ENCODE assay signal across 12 cellular contexts in genomic region chr14:61866932-61867920, GRCh38. TPM values are rescaled to one million over a fixed set of nuclear protein-coding genes. Genes with fewer than 3 reads are reported as not detected.
A peak's percentile ranks its signal among the peaks of the same experiment; 100 is the strongest.
DNase-seq lines count a peak whose midpoint lies in the region; ATAC-seq and TF ChIP-seq lines count a peak whose summit lies in the region.
"Had no signal": no experiment of that assay in that cellular context is flagged by ENCODE, and none has a peak within 500 bp of the region (broad histone marks: within the 10 kb centered on the region; RNA-seq: fewer than 3 reads in every experiment).

No MANE protein-coding gene starts in this region.

- H3K4me2 ChIP-seq in OCI-LY3 (ENCODE audit: low read length) = peak overlapping the region; percentile 36

- H3K79me2 ChIP-seq in OCI-LY3 (ENCODE audit: low read length) = no peaks in the 10 kb centered on the region

- H4K20me1 ChIP-seq in OCI-LY3 (ENCODE audit: insufficient read depth, low read length) = no peaks in the 10 kb centered on the region

- H3K9ac ChIP-seq in OCI-LY3 (ENCODE audit: low read length) = no peak overlapping the region

- no peak overlapping the region for H2AFZ ChIP-seq in OCI-LY3 (ENCODE audit: low read depth, low read length)

- no peak for TF ChIP-seq POLR2A in heart left ventricle (IDR thresholded peaks at IDR 0.05)

- ATAC-seq in GM19452 (IDR thresholded peaks at IDR 0.05; ENCODE audit: unreplicated experiment) (peak; percentile 97), HG03095 (IDR thresholded peaks at IDR 0.05; ENCODE audit: unreplicated experiment) (peak; percentile 95), heart left ventricle (no peak)

- intact Hi-C loops in heart left ventricle (cut with DNase I) = no loop called here

- H3K9me3 ChIP-seq in OCI-LY3 (ENCODE audit: insufficient read depth, low read length) (peaks cover 26% of the 10 kb centered on the region; the same call in 1 of the 2 replicates), heart left ventricle (peaks cover 0 to 18% (median 6%) of the 10 kb centered on the region in 12 donors)
- H3K9me3 ChIP-seq: SJCRH30 had no signal

- H3K4me3 ChIP-seq in OCI-LY3 (ENCODE audit: low read length) (no peak overlapping the region), heart left ventricle (no peak overlapping the region)
- H3K4me3 ChIP-seq: SJCRH30 had no signal

- peaks cover 13% of the 10 kb centered on the region for H3K4me1 ChIP-seq in OCI-LY3 (ENCODE audit: low read length)
- H3K4me1 ChIP-seq in heart left ventricle = no peaks in the 10 kb centered on the region
- H3K4me1 ChIP-seq: SJCRH30 had no signal

- peaks cover 7% of the 10 kb centered on the region for H3K27me3 ChIP-seq in OCI-LY3 (ENCODE audit: low read depth, low read length)
- H3K27me3 ChIP-seq in heart left ventricle = no peaks in the 10 kb centered on the region
- H3K27me3 ChIP-seq: SJCRH30 had no signal

- peaks cover 12% of the 10 kb centered on the region for H3K36me3 ChIP-seq in OCI-LY3 (replicated peaks; ENCODE audit: low read depth, low read length)
- no peaks in the 10 kb centered on the region for H3K36me3 ChIP-seq in heart left ventricle
- H3K36me3 ChIP-seq: SJCRH30 had no signal

- TF ChIP-seq CTCF in OCI-LY3 (IDR thresholded peaks at IDR 0.05; ENCODE audit: low read depth, low read length) (no peak), heart left ventricle (IDR thresholded peaks at IDR 0.05) (no peak)

- no peak overlapping the region for H3K27ac ChIP-seq in OCI-LY3 (ENCODE audit: low read length)
- H3K27ac ChIP-seq in heart left ventricle = no peak overlapping the region
- H3K27ac ChIP-seq: SJCRH30 had no signal

- DNase-seq in ELR (ENCODE audit: low read depth) (peak; percentile 29), DMS114 treated with DMSO at 0.1 percent for 48 hours (lab: John Stamatoyannopoulos, UW; ENCODE audit: unreplicated experiment) (no peak), SHP77 (lab: John Stamatoyannopoulos, UW) (no peak), heart left ventricle (no peak)
- DNase-seq in activated T-cell treated with anti-CD3 and anti-CD28 coated beads, Interleukin-2, amount 50 U/mL, for 1 hour = no peak
- DNase-seq: activated naive CD4-positive, alpha-beta T cell treated with anti-CD3 and anti-CD28 coated beads, Interleukin-2, amount 10 ng/mL, durations not matched to agents 7 days and 5 days; foreskin fibroblast; SJCRH30 had no signal

- 74 to 79% (median 75%) methylated on average over 6 of the region's 6 CpGs for WGBS in heart left ventricle, 4 donors

RNA-seq across cellular contexts. Expression of gene SYT16, which starts 54.7 kb away (rescaled TPM):
- total RNA-seq in heart left ventricle = under 1 TPM in 2 of 9 donors, not detected in 7; 0.20 to 0.39 TPM
- not detected for polyA plus RNA-seq in heart left ventricle
- total RNA-seq: CD4-positive, CD25-positive, alpha-beta regulatory T cell; SJCRH30 had no signal
- polyA plus RNA-seq: CD4-positive, CD25-positive, alpha-beta regulatory T cell had no signal

Comparison
In these comparisons a context has a peak if more than half of its experiments do, and no peak if none do; other contexts are left out.
1. ATAC-seq: peak in GM19452 (single experiment) and HG03095 (single experiment); none in heart left ventricle (0 of 4).